Comparison of ENCODE assay signal across 12 cellular contexts in genomic region chr12:62866451-62867082, GRCh38.
A peak's percentile ranks its signal among the peaks of the same experiment; 100 is the strongest.
DNase-seq lines count a peak whose midpoint lies in the region; ATAC-seq and TF ChIP-seq lines count a peak whose summit lies in the region.
"Had no signal": no experiment of that assay in that cellular context is flagged by ENCODE, and none has a peak within 500 bp of the region (broad histone marks: within the 10 kb centered on the region; RNA-seq: fewer than 3 reads in every experiment).

No MANE protein-coding gene starts in this region.

- no peak overlapping the region for H3K4me3 Mint-ChIP-seq in activated CD8-positive, alpha-beta memory T cell treated with anti-CD3 and anti-CD28 coated beads, Interleukin-2, amount 10 ng/mL, durations not matched to agents 7 days and 5 days

- CTCF ChIA-PET in activated CD8-positive, alpha-beta memory T cell treated with anti-CD3 and anti-CD28 coated beads, Interleukin-2, amount 10 ng/mL, durations not matched to agents 7 days and 5 days (lab: Charles Lee), result no interaction called here

- H3K27me3 ChIP-seq in RWPE2 (ENCODE audit: insufficient read depth, poor library complexity, severe bottlenecking) (no peaks in the 10 kb centered on the region), foreskin keratinocyte (peaks cover 5% of the 10 kb centered on the region)

- no peaks in the 10 kb centered on the region for H3K4me1 Mint-ChIP-seq in activated CD8-positive, alpha-beta memory T cell treated with anti-CD3 and anti-CD28 coated beads, Interleukin-2, amount 10 ng/mL, durations not matched to agents 7 days and 5 days

- H3K4me1 ChIP-seq in RWPE2 (ENCODE audit: insufficient read depth, poor library complexity, severe bottlenecking) (peaks cover 28% of the 10 kb centered on the region), foreskin keratinocyte (peaks cover 5% of the 10 kb centered on the region)

- H3K4me3 ChIP-seq in RWPE2 (ENCODE audit: severe bottlenecking), result no peak overlapping the region

- H3K27me3 Mint-ChIP-seq in activated CD8-positive, alpha-beta memory T cell treated with anti-CD3 and anti-CD28 coated beads, Interleukin-2, amount 10 ng/mL, durations not matched to agents 7 days and 5 days, result peaks cover 24% of the 10 kb centered on the region

- H3K27ac Mint-ChIP-seq in activated CD8-positive, alpha-beta memory T cell treated with anti-CD3 and anti-CD28 coated beads, Interleukin-2, amount 10 ng/mL, durations not matched to agents 7 days and 5 days, result no peak overlapping the region

- no peaks in the 10 kb centered on the region for H3K9me3 ChIP-seq in RWPE2 (ENCODE audit: severe bottlenecking)

- DNase-seq in GM03348 (ENCODE audit: low spot score) (peak; percentile 68), RWPE2 (ENCODE audit: low spot score) (no peak), foreskin keratinocyte (peak; percentile 25 to 54), pulmonary artery endothelial cell (ENCODE audit: low read depth, low spot score) (peak; percentile 22), NCI-H526 treated with DMSO at 0.1 percent for 48 hours (lab: John Stamatoyannopoulos, UW) (no peak), NCI-H2081 treated with DMSO at 0.1 percent for 48 hours (lab: John Stamatoyannopoulos, UW) (no peak), NCI-H2196 treated with DMSO at 0.1 percent for 48 hours (lab: John Stamatoyannopoulos, UW; ENCODE audit: unreplicated experiment) (no peak)
- DNase-seq in activated CD8-positive, alpha-beta memory T cell treated with anti-CD3 and anti-CD28 coated beads, Interleukin-2, amount 10 ng/mL, durations not matched to agents 7 days and 5 days, result no peak
- DNase-seq: activated CD4-positive, alpha-beta T cell treated with anti-CD3 and anti-CD28 coated beads for 48 hours; GF-D8; NCI-H774; stimulated activated CD4-positive, alpha-beta T cell treated with anti-CD3 and anti-CD28 coated beads, Interleukin-4, amount 100 ng/mL, for 1 hour had no signal

- no peaks in the 10 kb centered on the region for H3K36me3 Mint-ChIP-seq in activated CD8-positive, alpha-beta memory T cell treated with anti-CD3 and anti-CD28 coated beads, Interleukin-2, amount 10 ng/mL, durations not matched to agents 7 days and 5 days

- no peaks in the 10 kb centered on the region for H3K36me3 ChIP-seq in RWPE2 (ENCODE audit: low read depth)

- TF ChIP-seq CTCF in RWPE2 (IDR thresholded peaks at IDR 0.05; ENCODE audit: poor library complexity, severe bottlenecking) (no peak), foreskin keratinocyte (conservative IDR thresholded peaks at IDR 0.05) (no peak)

- H3K9me3 Mint-ChIP-seq in activated CD8-positive, alpha-beta memory T cell treated with anti-CD3 and anti-CD28 coated beads, Interleukin-2, amount 10 ng/mL, durations not matched to agents 7 days and 5 days (ENCODE audit: low read depth), result no peaks in the 10 kb centered on the region

- ATAC-seq in RWPE2 (ENCODE audit: low read depth) (peak; percentile 85), foreskin keratinocyte (no peak)
- no peak for ATAC-seq in activated CD8-positive, alpha-beta memory T cell treated with anti-CD3 and anti-CD28 coated beads, Interleukin-2, amount 10 ng/mL, durations not matched to agents 7 days and 5 days

- H3K27ac ChIP-seq in RWPE2 (ENCODE audit: poor library complexity, severe bottlenecking), result peak overlapping the region; percentile 61
- H3K27ac ChIP-seq in foreskin keratinocyte, result no peak overlapping the region

Comparison
In these comparisons a context has a peak if more than half of its experiments do, and no peak if none do; other contexts are left out.
1. DNase-seq: peak in GM03348 (single experiment), foreskin keratinocyte (2 of 2) and pulmonary artery endothelial cell (single experiment); none in RWPE2 (single experiment), activated CD8-positive, alpha-beta memory T cell treated with anti-CD3 and anti-CD28 coated beads, Interleukin-2, amount 10 ng/mL, durations not matched to agents 7 days and 5 days (single experiment), NCI-H526 treated with DMSO at 0.1 percent for 48 hours (single experiment), NCI-H2081 treated with DMSO at 0.1 percent for 48 hours (single experiment) and NCI-H2196 treated with DMSO at 0.1 percent for 48 hours (single experiment).